ENCODE assay signal across 13 cellular contexts in the genomic region with DNA sequence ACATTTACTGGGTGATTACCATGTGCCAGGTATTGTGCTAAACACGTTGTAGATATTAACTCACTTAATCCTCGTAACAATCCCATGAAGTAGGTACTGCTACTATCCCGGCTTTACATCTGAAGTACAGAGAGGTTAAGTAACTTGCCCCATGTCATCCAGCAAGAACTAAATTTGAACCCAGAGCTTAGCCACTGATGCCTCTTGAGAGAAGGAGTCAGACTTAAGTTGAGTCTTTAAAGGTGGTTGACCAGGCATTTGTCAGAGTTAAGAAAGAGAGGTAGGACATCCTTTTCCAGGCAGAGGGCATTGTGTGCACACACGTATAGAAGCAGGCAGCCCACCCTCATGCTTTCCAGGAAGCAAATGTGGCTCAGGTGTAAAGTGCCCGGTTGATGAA. TPM values are rescaled to one million over a fixed set of nuclear protein-coding genes. Genes with fewer than 3 reads are reported as not detected.
DNase-seq lines count a peak whose midpoint lies in the region; ATAC-seq, FAIRE-seq and TF ChIP-seq lines count a peak whose summit lies in the region.
"Had no signal": no experiment of that assay in that cellular context is flagged by ENCODE, and none has a peak within 500 bp of the region (broad histone marks: within the 10 kb centered on the region; RNA-seq: fewer than 3 reads in every experiment).

No MANE protein-coding gene starts in this region.

- POLR2A ChIA-PET in A549 (lab: Yijun Ruan, JAX): no interaction called here
- POLR2A ChIA-PET in activated CD4-positive, alpha-beta memory T cell treated with anti-CD3 and anti-CD28 coated beads for 36 hours (lab: Charles Lee): no interaction called here

- intact Hi-C loops in activated CD4-positive, alpha-beta memory T cell treated with anti-CD3 and anti-CD28 coated beads for 36 hours (cut with micrococcal nuclease): loop anchor here (1.0 to 10.0 kb wide), 7 partner anchors 21 to 1557 kb away; a partner anchor contains a TSS
- intact Hi-C loops in ascending aorta (cut with DNase I): no loop called here

- H3K79me1 ChIP-seq in mesendoderm (ENCODE audit: low read length): no peaks in the 10 kb centered on the region

- H3K27ac ChIP-seq in A549 (peak overlapping the region; percentile 87 to 92; a peak in 5 of 6 replicates), DND-41 (ENCODE audit: low read length) (peak overlapping the region; percentile 96), mesendoderm (ENCODE audit: low read depth, low read length) (no peak overlapping the region), ascending aorta (no peak overlapping the region)

- H3K9ac ChIP-seq in DND-41 (ENCODE audit: low read depth, low read length) (peak overlapping the region; percentile 97), mesendoderm (ENCODE audit: low read length) (no peak overlapping the region)
- H3K9ac ChIP-seq: SK-N-SH had no signal

- H3K4me1 ChIP-seq in A549 (peaks cover 31% of the 10 kb centered on the region), DND-41 (ENCODE audit: insufficient read depth, low read length) (peaks cover 75% of the 10 kb centered on the region), mesendoderm (ENCODE audit: control insufficient read depth, low read depth, low read length) (no peaks in the 10 kb centered on the region), ascending aorta (peaks cover 0 to 2% of the 10 kb centered on the region in 2 donors)
- H3K4me1 ChIP-seq: BE2C had no signal

- H2BK5ac ChIP-seq in mesendoderm (ENCODE audit: low read length): no peak overlapping the region

- no peak overlapping the region for H4K5ac ChIP-seq in mesendoderm (ENCODE audit: low read length)

- H3K18ac ChIP-seq in mesendoderm (ENCODE audit: low read length): no peak overlapping the region

- TF ChIP-seq POLR2A in A549 (IDR thresholded peaks at IDR 0.05; ENCODE audit: low read length): no peak

- peaks cover 29% of the 10 kb centered on the region for H3K27me3 Mint-ChIP-seq in activated CD4-positive, alpha-beta memory T cell treated with anti-CD3 and anti-CD28 coated beads for 36 hours

- H3K36me3 ChIP-seq in DND-41 (ENCODE audit: insufficient read depth, low read length) (peaks cover 45% of the 10 kb centered on the region), mesendoderm (ENCODE audit: control insufficient read depth, insufficient read depth, low read length) (no peaks in the 10 kb centered on the region), ascending aorta (no peaks in the 10 kb centered on the region)
- H3K36me3 ChIP-seq: BE2C had no signal

- peaks cover 52% of the 10 kb centered on the region for H3K4me1 Mint-ChIP-seq in activated CD4-positive, alpha-beta memory T cell treated with anti-CD3 and anti-CD28 coated beads for 36 hours (ENCODE audit: low read depth)

- H3K79me2 ChIP-seq in DND-41 (ENCODE audit: insufficient read depth, low read length) (peaks cover 99% of the 10 kb centered on the region), mesendoderm (ENCODE audit: control insufficient read depth, insufficient read depth, low read length) (no peaks in the 10 kb centered on the region)

- H3K27ac Mint-ChIP-seq in activated CD4-positive, alpha-beta memory T cell treated with anti-CD3 and anti-CD28 coated beads for 36 hours: no peak overlapping the region

- CTCF ChIA-PET in A549 (lab: Yijun Ruan, JAX): interaction anchor here (0.8 to 1.5 kb wide), 3 partner anchors 17 to 298 kb away, joined by 3 read pairs; no protein-coding TSS in a partner anchor
- CTCF ChIA-PET in activated CD4-positive, alpha-beta memory T cell treated with anti-CD3 and anti-CD28 coated beads for 36 hours (lab: Charles Lee): interaction anchor here (3.9 kb wide), 1 partner anchor 21 kb away, joined by 30 read pairs; no protein-coding TSS in a partner anchor

- no peaks in the 10 kb centered on the region for H3K27me3 ChIP-seq in DND-41 (ENCODE audit: insufficient read depth, low read length, poor library complexity)
- peaks cover 20% of the 10 kb centered on the region for H3K27me3 ChIP-seq in mesendoderm (ENCODE audit: insufficient read depth, low read length, poor library complexity)
- H3K27me3 ChIP-seq in ascending aorta: no peaks in the 10 kb centered on the region

- no peak overlapping the region for H3K4ac ChIP-seq in mesendoderm (ENCODE audit: low read depth, low read length)

- no peak for ATAC-seq in A549
- ATAC-seq in DND-41 (ENCODE audit: insufficient read depth, low read depth): peak; percentile 8; the same call in 2 of the 3 replicates
- ATAC-seq in HG03039 (IDR thresholded peaks at IDR 0.05; ENCODE audit: unreplicated experiment): no peak
- ATAC-seq in GM19395 (IDR thresholded peaks at IDR 0.05; ENCODE audit: unreplicated experiment): no peak
- ATAC-seq: HCT116 had no signal

- TF ChIP-seq EP300 in A549 (IDR thresholded peaks at IDR 0.05): no peak

- peak overlapping the region; percentile 83 for H3K4me3 Mint-ChIP-seq in activated CD4-positive, alpha-beta memory T cell treated with anti-CD3 and anti-CD28 coated beads for 36 hours

- H3K9me3 ChIP-seq in A549: no peaks in the 10 kb centered on the region
- no peaks in the 10 kb centered on the region for H3K9me3 ChIP-seq in DND-41 (ENCODE audit: insufficient read depth, low read length, severe bottlenecking)
- no peaks in the 10 kb centered on the region for H3K9me3 ChIP-seq in ascending aorta
- H3K9me3 ChIP-seq: BE2C, SK-N-SH had no signal

- peak overlapping the region; percentile 76 for H3K4me3 ChIP-seq in A549
- peak overlapping the region; percentile 77 to 82; a peak in 3 of 4 replicates for H3K4me3 ChIP-seq in DND-41 (ENCODE audit: low read depth in 1 of 2, low read length in 2 of 2)
- no peak overlapping the region for H3K4me3 ChIP-seq in mesendoderm (ENCODE audit: low read length)
- H3K4me3 ChIP-seq in ascending aorta: no peak overlapping the region

- FAIRE-seq in A549 (lab: Jason Lieb, UNC): no peak

- no peak overlapping the region for H3K56ac ChIP-seq in mesendoderm (ENCODE audit: low read length)

- no peak overlapping the region for H2AFZ ChIP-seq in DND-41 (ENCODE audit: low read depth, low read length)

- H3K23ac ChIP-seq in mesendoderm (ENCODE audit: low read length): peak overlapping the region; percentile 53

- H2AK5ac ChIP-seq in mesendoderm (ENCODE audit: low read length): no peak overlapping the region

- H3K9me3 Mint-ChIP-seq in activated CD4-positive, alpha-beta memory T cell treated with anti-CD3 and anti-CD28 coated beads for 36 hours: no peaks in the 10 kb centered on the region

- H4K20me1 ChIP-seq in DND-41 (ENCODE audit: insufficient read depth, low read length): peaks cover 40% of the 10 kb centered on the region

- H3K36me3 Mint-ChIP-seq in activated CD4-positive, alpha-beta memory T cell treated with anti-CD3 and anti-CD28 coated beads for 36 hours: peaks cover 2% of the 10 kb centered on the region

- no peak overlapping the region for H2BK15ac ChIP-seq in mesendoderm (replicated peaks; ENCODE audit: low read depth)

- TF ChIP-seq RAD21 in A549 (conservative IDR thresholded peaks at IDR 0.05 in 1 of 2, IDR thresholded peaks at IDR 0.05 in 1 of 2): no peak

- DNase-seq in A549 (ENCODE audit: low read depth in 1 of 2, low spot score in 1 of 2) (no peak), DND-41 (no peak), mesendoderm (no peak), inferior parietal cortex (ENCODE audit: extremely low spot score) (no peak), ascending aorta (ENCODE audit: low spot score in 2 of 2) (no peak)
- no peak for DNase-seq in activated CD4-positive, alpha-beta memory T cell treated with anti-CD3 and anti-CD28 coated beads for 36 hours
- DNase-seq: activated CD4-positive, alpha-beta T cell treated with anti-CD3 and anti-CD28 coated beads, Interleukin-2, amount 50 U/mL, for 1 hour; BE2C; NCI-H187 had no signal

- H2BK120ac ChIP-seq in mesendoderm (ENCODE audit: low read depth, low read length): no peak overlapping the region

- H3K4me2 ChIP-seq in A549 (peak overlapping the region; percentile 92), DND-41 (ENCODE audit: insufficient read depth, low read length) (peak overlapping the region; percentile 60), mesendoderm (ENCODE audit: low read length) (no peak overlapping the region)

- 86% methylated on average over 5 of the region's 5 CpGs for WGBS in A549 (ENCODE audit: missing lambda C conversion rate)
- WGBS in mesendoderm (ENCODE audit: extremely low coverage, insufficient coverage, low lambda C conversion rate): no CpG with 5 or more reads among the region's 5 CpGs

- TF ChIP-seq CTCF in A549 (IDR thresholded peaks at IDR 0.05) (no peak), DND-41 (IDR thresholded peaks at IDR 0.05; ENCODE audit: borderline replicate concordance, extremely low read depth, low read length, poor library complexity, severe bottlenecking) (peak; percentile 35), ascending aorta (IDR thresholded peaks at IDR 0.05) (no peak)

- H4K8ac ChIP-seq in mesendoderm (ENCODE audit: low read depth, low read length): no peak overlapping the region

TF ChIP-seq in A549, 52 proteins besides CTCF, POLR2A, EP300 and RAD21 (continues in another document):
- TF ChIP-seq, protein P1, sequence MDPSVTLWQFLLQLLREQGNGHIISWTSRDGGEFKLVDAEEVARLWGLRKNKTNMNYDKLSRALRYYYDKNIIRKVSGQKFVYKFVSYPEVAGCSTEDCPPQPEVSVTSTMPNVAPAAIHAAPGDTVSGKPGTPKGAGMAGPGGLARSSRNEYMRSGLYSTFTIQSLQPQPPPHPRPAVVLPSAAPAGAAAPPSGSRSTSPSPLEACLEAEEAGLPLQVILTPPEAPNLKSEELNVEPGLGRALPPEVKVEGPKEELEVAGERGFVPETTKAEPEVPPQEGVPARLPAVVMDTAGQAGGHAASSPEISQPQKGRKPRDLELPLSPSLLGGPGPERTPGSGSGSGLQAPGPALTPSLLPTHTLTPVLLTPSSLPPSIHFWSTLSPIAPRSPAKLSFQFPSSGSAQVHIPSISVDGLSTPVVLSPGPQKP (IDR thresholded peaks at IDR 0.05; ENCODE audit: low read depth, low read length): no peak
- no peak for TF ChIP-seq RARB (CRISPR knock-in tag; IDR thresholded peaks at IDR 0.05)
- TF ChIP-seq POLR2AphosphoS2 (conservative IDR thresholded peaks at IDR 0.05; ENCODE audit: low read length): no peak
- no peak for TF ChIP-seq ZC3H11A (IDR thresholded peaks at IDR 0.05)
- TF ChIP-seq NR3C1 (IDR thresholded peaks at IDR 0.05): no peak
- no peak for TF ChIP-seq MAZ (IDR thresholded peaks at IDR 0.05; ENCODE audit: borderline replicate concordance, low read depth, low read length)
- TF ChIP-seq KDM5A (IDR thresholded peaks at IDR 0.05): no peak
- TF ChIP-seq ESRRA (IDR thresholded peaks at IDR 0.05; ENCODE audit: borderline replicate concordance, low read length): no peak

RNA-seq across cellular contexts. Expression of a gene that starts 0.4 kb away (rescaled TPM):
- polyA plus RNA-seq in A549 (2011; rRNA removed) (12.2 and 12.4 TPM in 2 replicates), A549 (2017; fragmentation: RNase III; extraction: RNeasy Plus Mini Kit Qiagen cat#74134 plus additional on column Dnase treatment) (7.8 to 9.1 TPM (median 8.2 TPM) in 3 replicates)
- polyA plus RNA-seq in A549 (2012; cell fraction: cytosol; rRNA removed): 3.4 and 3.6 TPM in 2 replicates
- polyA plus RNA-seq in A549 (2012; cell fraction: nucleus; rRNA removed): 4.9 and 9.0 TPM in 2 replicates
- polyA minus RNA-seq in A549 (2011; rRNA and poly(A)+ RNA removed): 8.2 and 8.6 TPM in 2 replicates
- 10 to 100 TPM; 11.6 to 12.0 TPM for total RNA-seq in activated CD4-positive, alpha-beta memory T cell treated with anti-CD3 and anti-CD28 coated beads for 36 hours
- 0.10 TPM for polyA plus RNA-seq in mesendoderm (2013, experiment 1 of 2)
- 0.10 TPM for polyA plus RNA-seq in mesendoderm (2013, experiment 2 of 2)
- total RNA-seq in ascending aorta: 1.4 TPM

Comparison
In these comparisons a context has a peak if more than half of its experiments do, and no peak if none do; other contexts are left out.
1. H3K27ac ChIP-seq: peak in A549 (2 of 2) and DND-41 (single experiment); none in mesendoderm (single experiment) and ascending aorta (0 of 2).
2. H3K4me3 ChIP-seq: peak in A549 (single experiment) and DND-41 (2 of 2); none in mesendoderm (single experiment) and ascending aorta (0 of 2).